In the genomic region with DNA sequence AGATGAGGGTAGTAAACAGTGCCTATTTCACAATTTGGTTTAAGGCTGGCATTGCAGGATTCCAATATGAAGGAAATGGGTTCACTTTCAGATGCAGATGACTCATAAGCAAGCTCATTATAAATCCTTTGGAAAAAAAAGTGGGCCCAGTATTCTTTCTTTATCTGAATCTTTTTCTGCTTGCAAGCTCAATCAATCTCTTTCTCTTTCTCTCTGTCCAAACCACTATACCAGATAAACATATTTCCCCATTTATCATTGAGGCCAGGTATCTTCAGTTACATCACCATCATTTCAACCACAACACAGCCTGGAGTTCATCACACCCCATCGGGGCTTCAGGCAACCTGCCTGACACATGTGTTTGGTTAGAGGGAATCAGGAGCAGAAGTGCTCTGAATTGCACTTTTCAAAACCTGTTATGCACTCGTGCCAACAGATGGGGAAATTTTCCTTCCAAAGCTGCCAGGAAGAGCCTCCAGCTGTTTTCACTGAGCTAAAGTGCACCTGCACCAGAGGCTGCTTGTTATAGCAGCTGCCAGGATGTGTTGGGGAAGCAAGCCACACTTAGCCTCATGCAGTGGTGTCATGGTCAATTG, we compare ENCODE assay signal across 15 cellular contexts. TPM values are rescaled to one million over a fixed set of nuclear protein-coding genes. Genes with fewer than 3 reads are reported as not detected.
DNase-seq lines count a peak whose midpoint lies in the region; ATAC-seq and TF ChIP-seq lines count a peak whose summit lies in the region.
"Had no signal": no experiment of that assay in that cellular context is flagged by ENCODE, and none has a peak within 500 bp of the region (broad histone marks: within the 10 kb centered on the region; RNA-seq: fewer than 3 reads in every experiment).

No MANE protein-coding gene starts in this region.

- TF ChIP-seq EP300 in SK-N-SH (IDR thresholded peaks at IDR 0.05; ENCODE audit: borderline replicate concordance in 1 of 2, low read depth in 1 of 2, low read length in 1 of 2) = peak; percentile 87 to 91

- CTCF ChIA-PET in SK-N-SH (lab: Yijun Ruan, JAX) = interaction anchor here (0.6 to 2.6 kb wide), 4 partner anchors 95 to 216 kb away, joined by 3 to 10 read pairs (median 5); no protein-coding TSS in a partner anchor

- H3K4me1 ChIP-seq in SK-N-SH (ENCODE audit: control insufficient read depth in 1 of 2, insufficient read depth in 2 of 2, low read depth in 1 of 2, low read length in 1 of 2) (peaks cover 4 to 11% of the 10 kb centered on the region in 2 experiments; a peak in 1 of 4 replicates), esophagus squamous epithelium (peaks cover 0 to 12% (median 6%) of the 10 kb centered on the region in 3 donors)
- H3K4me1 ChIP-seq: Caco-2 had no signal

- DNase-seq in COLO829 (ENCODE audit: low spot score) (peak; percentile 55), HT1080 (ENCODE audit: low read depth) (peak; percentile 67), SK-N-SH (peak; percentile 52), iris pigment epithelial cell (ENCODE audit: low read depth) (peak; percentile 38), WERI-Rb-1 (no peak), esophagus squamous epithelium (lab: John Stamatoyannopoulos, UW) (no peak)
- DNase-seq in activated CD4-positive, alpha-beta T cell treated with anti-CD3 and anti-CD28 coated beads, Interleukin-2, amount 50 U/mL, for 1 hour = no peak
- DNase-seq: activated B cell treated with CpG ODN at 0.5 μM for 24 hours; activated effector memory CD4-positive, alpha-beta T cell treated with anti-CD3 and anti-CD28 coated beads, Interleukin-2, amount 50 U/mL, for 16 hours; Caco-2; effector CD4-positive, alpha-beta T cell had no signal

- H2AFZ ChIP-seq in SK-N-SH (ENCODE audit: low read depth) = 0 out of 2 replicates have a peak overlapping the region, but pooled peaks have one; percentile 50

- H3K9me3 ChIP-seq in SK-N-SH (no peaks in the 10 kb centered on the region), WERI-Rb-1 (ENCODE audit: severe bottlenecking) (no peaks in the 10 kb centered on the region), esophagus squamous epithelium (no peaks in the 10 kb centered on the region)
- H3K9me3 ChIP-seq: Caco-2, suprapubic skin had no signal

- no peaks in the 10 kb centered on the region for H3K36me3 ChIP-seq in SK-N-SH (replicated peaks in 1 of 2; ENCODE audit: control insufficient read depth in 1 of 2, insufficient read depth in 2 of 2, low read length in 1 of 2)
- no peaks in the 10 kb centered on the region for H3K36me3 ChIP-seq in WERI-Rb-1
- no peaks in the 10 kb centered on the region for H3K36me3 ChIP-seq in esophagus squamous epithelium
- H3K36me3 ChIP-seq: suprapubic skin had no signal

- no peaks in the 10 kb centered on the region for H3F3A ChIP-seq in SK-N-SH (replicated peaks; ENCODE audit: insufficient read depth)

- H3K27me3 ChIP-seq in SK-N-SH (ENCODE audit: insufficient read depth) (no peaks in the 10 kb centered on the region), WERI-Rb-1 (ENCODE audit: insufficient read depth, low read depth, severe bottlenecking) (no peaks in the 10 kb centered on the region), esophagus squamous epithelium (no peaks in the 10 kb centered on the region)
- H3K27me3 ChIP-seq: suprapubic skin had no signal

- H3K27ac ChIP-seq in SK-N-SH (ENCODE audit: low read depth in 2 of 2, low read length in 1 of 2) (peak overlapping the region; percentile 5 to 15; a peak in 2 of 4 replicates), WERI-Rb-1 (no peak overlapping the region), esophagus squamous epithelium (peak overlapping the region in 1 of 4 donors; percentile 25)

- ATAC-seq in HG03135 (IDR thresholded peaks at IDR 0.05; ENCODE audit: unreplicated experiment) = no peak
- ATAC-seq: K562 had no signal

- intact Hi-C loops in esophagus squamous epithelium (cut with DNase I) = no loop called here

- H3K4me3 ChIP-seq in SK-N-SH (ENCODE audit: low read depth in 2 of 2, low read length in 1 of 2) (no peak overlapping the region), WERI-Rb-1 (ENCODE audit: low read depth, low read length) (no peak overlapping the region), esophagus squamous epithelium (no peak overlapping the region)
- H3K4me3 ChIP-seq: K562, suprapubic skin had no signal

- WGBS in SK-N-SH (ENCODE audit: low lambda C conversion rate) = 0% methylated on average over 2 of the region's 2 CpGs
- WGBS in esophagus squamous epithelium, 2 donors = 20 to 23% methylated on average over 2 of the region's 2 CpGs

- no peak overlapping the region for H3K9ac ChIP-seq in SK-N-SH

- TF ChIP-seq RAD21 in SK-N-SH (IDR thresholded peaks at IDR 0.05; ENCODE audit: low read length) = no peak

- TF ChIP-seq CTCF in SK-N-SH (IDR thresholded peaks at IDR 0.05) (no peak), WERI-Rb-1 (IDR thresholded peaks at IDR 0.05; ENCODE audit: low read depth, low read length) (no peak), esophagus squamous epithelium (IDR thresholded peaks at IDR 0.05) (no peak)

- peak overlapping the region; percentile 15; the same call in 1 of the 2 replicates for H3K4me2 ChIP-seq in SK-N-SH

- no peaks in the 10 kb centered on the region for H4K20me1 ChIP-seq in SK-N-SH (ENCODE audit: insufficient read depth)

- no peaks in the 10 kb centered on the region for H3K79me2 ChIP-seq in SK-N-SH (ENCODE audit: insufficient read depth)

- TF ChIP-seq POLR2A in esophagus squamous epithelium (IDR thresholded peaks at IDR 0.05) = no peak

- H3K9me2 ChIP-seq in SK-N-SH = no peaks in the 10 kb centered on the region

- POLR2A ChIA-PET in SK-N-SH (lab: Yijun Ruan, JAX) = no interaction called here

TF ChIP-seq in SK-N-SH, 30 proteins besides CTCF, POLR2A, EP300 and RAD21 (continues in another document):
- peak; percentile 40; the same call in 1 of the 2 replicates for TF ChIP-seq FOSL2 (IDR thresholded peaks at IDR 0.05; ENCODE audit: borderline replicate concordance, low read depth)
- TF ChIP-seq POLR2AphosphoS5 (IDR thresholded peaks at IDR 0.05; ENCODE audit: low read depth, low read length) = peak; percentile 96
- peak; percentile 89 for TF ChIP-seq NFIC (IDR thresholded peaks at IDR 0.05; ENCODE audit: borderline replicate concordance)
- peak; percentile 92 for TF ChIP-seq FOXJ3 (CRISPR knock-in tag; IDR thresholded peaks at IDR 0.05)
- TF ChIP-seq, protein P1, sequence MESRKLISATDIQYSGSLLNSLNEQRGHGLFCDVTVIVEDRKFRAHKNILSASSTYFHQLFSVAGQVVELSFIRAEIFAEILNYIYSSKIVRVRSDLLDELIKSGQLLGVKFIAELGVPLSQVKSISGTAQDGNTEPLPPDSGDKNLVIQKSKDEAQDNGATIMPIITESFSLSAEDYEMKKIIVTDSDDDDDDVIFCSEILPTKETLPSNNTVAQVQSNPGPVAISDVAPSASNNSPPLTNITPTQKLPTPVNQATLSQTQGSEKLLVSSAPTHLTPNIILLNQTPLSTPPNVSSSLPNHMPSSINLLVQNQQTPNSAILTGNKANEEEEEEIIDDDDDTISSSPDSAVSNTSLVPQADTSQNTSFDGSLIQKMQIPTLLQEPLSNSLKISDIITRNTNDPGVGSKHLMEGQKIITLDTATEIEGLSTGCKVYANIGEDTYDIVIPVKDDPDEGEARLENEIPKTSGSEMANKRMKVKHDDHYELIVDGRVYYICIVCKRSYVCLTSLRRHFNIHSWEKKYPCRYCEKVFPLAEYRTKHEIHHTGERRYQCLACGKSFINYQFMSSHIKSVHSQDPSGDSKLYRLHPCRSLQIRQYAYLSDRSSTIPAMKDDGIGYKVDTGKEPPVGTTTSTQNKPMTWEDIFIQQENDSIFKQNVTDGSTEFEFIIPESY (IDR thresholded peaks at IDR 0.05; ENCODE audit: borderline replicate concordance, low read depth) = peak; percentile 78; the same call in 1 of the 2 replicates
- TF ChIP-seq, protein P2, sequence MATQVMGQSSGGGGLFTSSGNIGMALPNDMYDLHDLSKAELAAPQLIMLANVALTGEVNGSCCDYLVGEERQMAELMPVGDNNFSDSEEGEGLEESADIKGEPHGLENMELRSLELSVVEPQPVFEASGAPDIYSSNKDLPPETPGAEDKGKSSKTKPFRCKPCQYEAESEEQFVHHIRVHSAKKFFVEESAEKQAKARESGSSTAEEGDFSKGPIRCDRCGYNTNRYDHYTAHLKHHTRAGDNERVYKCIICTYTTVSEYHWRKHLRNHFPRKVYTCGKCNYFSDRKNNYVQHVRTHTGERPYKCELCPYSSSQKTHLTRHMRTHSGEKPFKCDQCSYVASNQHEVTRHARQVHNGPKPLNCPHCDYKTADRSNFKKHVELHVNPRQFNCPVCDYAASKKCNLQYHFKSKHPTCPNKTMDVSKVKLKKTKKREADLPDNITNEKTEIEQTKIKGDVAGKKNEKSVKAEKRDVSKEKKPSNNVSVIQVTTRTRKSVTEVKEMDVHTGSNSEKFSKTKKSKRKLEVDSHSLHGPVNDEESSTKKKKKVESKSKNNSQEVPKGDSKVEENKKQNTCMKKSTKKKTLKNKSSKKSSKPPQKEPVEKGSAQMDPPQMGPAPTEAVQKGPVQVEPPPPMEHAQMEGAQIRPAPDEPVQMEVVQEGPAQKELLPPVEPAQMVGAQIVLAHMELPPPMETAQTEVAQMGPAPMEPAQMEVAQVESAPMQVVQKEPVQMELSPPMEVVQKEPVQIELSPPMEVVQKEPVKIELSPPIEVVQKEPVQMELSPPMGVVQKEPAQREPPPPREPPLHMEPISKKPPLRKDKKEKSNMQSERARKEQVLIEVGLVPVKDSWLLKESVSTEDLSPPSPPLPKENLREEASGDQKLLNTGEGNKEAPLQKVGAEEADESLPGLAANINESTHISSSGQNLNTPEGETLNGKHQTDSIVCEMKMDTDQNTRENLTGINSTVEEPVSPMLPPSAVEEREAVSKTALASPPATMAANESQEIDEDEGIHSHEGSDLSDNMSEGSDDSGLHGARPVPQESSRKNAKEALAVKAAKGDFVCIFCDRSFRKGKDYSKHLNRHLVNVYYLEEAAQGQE (IDR thresholded peaks at IDR 0.05; ENCODE audit: low read depth, low read length) = peak; percentile 40; the same call in 1 of the 2 replicates
- TF ChIP-seq RCOR1 (IDR thresholded peaks at IDR 0.05; ENCODE audit: low read length) = peak; percentile 96
- TF ChIP-seq RFX5 (IDR thresholded peaks at IDR 0.05; ENCODE audit: low read length) = no peak
- TF ChIP-seq TCF12 (IDR thresholded peaks at IDR 0.05) = peak; percentile 100
- TF ChIP-seq SIN3A (IDR thresholded peaks at IDR 0.05; ENCODE audit: borderline replicate concordance, low read depth, low read length) = peak; percentile 91; the same call in 1 of the 2 replicates
- TF ChIP-seq CHD2 (IDR thresholded peaks at IDR 0.05; ENCODE audit: low read length, partially characterized antibody) = peak; percentile 77

RNA-seq across cellular contexts. Expression of a gene that starts 30.0 kb away (rescaled TPM):
- total RNA-seq in HT1080 (2014; rRNA removed; shearing (Covaris generic)) = 0.17 and 0.37 TPM in 2 replicates
- polyA plus RNA-seq in HT1080 (2015; cell fraction: cytosol; rRNA removed) = 0.37 and 0.43 TPM in 2 replicates
- polyA plus RNA-seq in HT1080 (2015; cell fraction: nucleus; rRNA removed) = 0.31 and 0.48 TPM in 2 replicates
- not detected in 2 replicates for polyA plus RNA-seq in SK-N-SH (2012; rRNA removed)
- under 0.01 TPM in 2 replicates for polyA plus RNA-seq in SK-N-SH (2012; cell fraction: cytosol; rRNA removed)
- polyA plus RNA-seq in SK-N-SH (2012; cell fraction: nucleus; rRNA removed) = 0.01 TPM in 1 of 2 replicates, not detected in the other
- 10 to 100 TPM in 2 of 4 donors, 1 to 10 TPM in 2; 1.9 to 58.4 (median 11.3) TPM for total RNA-seq in esophagus squamous epithelium
- total RNA-seq: activated B cell treated with CpG ODN at 0.5 μM for 24 hours, Caco-2, K562, OCI-LY7 had no signal

Comparison
In these comparisons a context has a peak if more than half of its experiments do, and no peak if none do; other contexts are left out.
1. DNase-seq: peak in COLO829 (single experiment), HT1080 (single experiment), SK-N-SH (single experiment) and iris pigment epithelial cell (single experiment); none in WERI-Rb-1 (single experiment), activated CD4-positive, alpha-beta T cell treated with anti-CD3 and anti-CD28 coated beads, Interleukin-2, amount 50 U/mL, for 1 hour (single experiment) and esophagus squamous epithelium (single experiment).